In the genomic region with DNA sequence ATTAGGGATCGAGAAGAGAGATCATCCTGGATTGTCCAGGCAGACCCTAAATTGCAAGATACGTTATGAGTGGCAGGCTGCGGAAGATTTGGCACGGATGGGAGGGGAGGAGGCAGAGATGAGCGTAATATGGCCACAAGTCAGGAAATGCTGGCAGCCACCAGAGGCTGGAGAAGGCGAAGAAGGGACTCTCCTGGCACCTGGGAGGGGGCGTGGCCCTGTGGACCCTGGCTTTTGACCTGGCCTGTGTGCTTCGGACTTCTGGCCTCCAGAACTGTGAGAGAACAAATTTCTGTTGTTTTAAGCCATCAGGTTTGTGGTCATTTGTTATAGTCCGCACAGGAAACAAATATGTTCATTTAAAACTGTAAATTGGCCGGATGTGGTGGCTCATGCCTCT, we compare ENCODE assay signal across 19 cellular contexts.
"Had no signal": no experiment of that assay in that cellular context is flagged by ENCODE, and none has a peak within 500 bp of the region (broad histone marks: within the 10 kb centered on the region; RNA-seq: fewer than 3 reads in every experiment).

No MANE protein-coding gene starts in this region.

- H3K4me1 Mint-ChIP-seq: immature natural killer cell; stimulated activated naive B cell treated with anti-CD40 and anti-IgM and Interleukin-4, amounts not matched to agents 10 μg/mL and 1 μg/mL and 100 μg/mL, for 72 hours had no signal

- ATAC-seq: effector memory CD8-positive, alpha-beta T cell; foreskin keratinocyte; left cardiac atrium; left ventricle myocardium superior; naive thymus-derived CD4-positive, alpha-beta T cell; right cardiac atrium; stimulated activated naive B cell treated with anti-CD40 and anti-IgM and Interleukin-4, amounts not matched to agents 10 μg/mL and 1 μg/mL and 100 μg/mL, for 72 hours; stimulated activated naive CD8-positive, alpha-beta T cell treated with anti-CD3 and anti-CD28 coated beads, Interleukin-15, amount 100 ng/mL, for 72 hours had no signal

- H3K27ac Mint-ChIP-seq: dendritic cell treated with granulocyte-macrophage colony-stimulating factor and Interleukin-4, amounts not matched to agents 40 ng/mL and 50 ng/mL, for 4 days; effector memory CD8-positive, alpha-beta T cell; immature natural killer cell; stimulated activated naive B cell treated with anti-CD40 and anti-IgM and Interleukin-4, amounts not matched to agents 10 μg/mL and 1 μg/mL and 100 μg/mL, for 72 hours; stimulated activated naive CD8-positive, alpha-beta T cell treated with anti-CD3 and anti-CD28 coated beads, Interleukin-15, amount 100 ng/mL, for 72 hours had no signal

- DNase-seq: cerebellar nuclear complex; effector memory CD8-positive, alpha-beta T cell; foreskin keratinocyte; immature natural killer cell; kidney; left cardiac atrium; left ventricle myocardium superior; mesendoderm; naive thymus-derived CD4-positive, alpha-beta T cell; posterior cingulate gyrus; right cardiac atrium; spleen; stimulated activated CD4-positive, alpha-beta T cell treated with anti-CD3 and anti-CD28 coated beads, Interleukin-15, amount 100 ng/mL, for 24 hours; stimulated activated CD4-positive, alpha-beta T cell treated with anti-CD3 and anti-CD28 coated beads, Interleukin-1b, Interleukin-23, amount 100 ng/mL, for 48 hours; stimulated activated CD4-positive, alpha-beta T cell treated with anti-CD3 and anti-CD28 coated beads, Interleukin-4, amount 100 ng/mL, for 4 hours; stimulated activated naive B cell treated with anti-CD40 and anti-IgM and Interleukin-4, amounts not matched to agents 10 μg/mL and 1 μg/mL and 100 μg/mL, for 72 hours; stimulated activated naive CD8-positive, alpha-beta T cell treated with anti-CD3 and anti-CD28 coated beads, Interleukin-15, amount 100 ng/mL, for 72 hours; testis had no signal

- H3K9me3 Mint-ChIP-seq: dendritic cell treated with granulocyte-macrophage colony-stimulating factor and Interleukin-4, amounts not matched to agents 40 ng/mL and 50 ng/mL, for 4 days; effector memory CD8-positive, alpha-beta T cell; naive thymus-derived CD4-positive, alpha-beta T cell; stimulated activated naive B cell treated with anti-CD40 and anti-IgM and Interleukin-4, amounts not matched to agents 10 μg/mL and 1 μg/mL and 100 μg/mL, for 72 hours; stimulated activated naive CD8-positive, alpha-beta T cell treated with anti-CD3 and anti-CD28 coated beads, Interleukin-15, amount 100 ng/mL, for 72 hours had no signal

- H3K36me3 Mint-ChIP-seq: immature natural killer cell; naive thymus-derived CD4-positive, alpha-beta T cell; stimulated activated naive B cell treated with anti-CD40 and anti-IgM and Interleukin-4, amounts not matched to agents 10 μg/mL and 1 μg/mL and 100 μg/mL, for 72 hours had no signal

- H3K4me3 Mint-ChIP-seq: dendritic cell treated with granulocyte-macrophage colony-stimulating factor and Interleukin-4, amounts not matched to agents 40 ng/mL and 50 ng/mL, for 4 days; effector memory CD8-positive, alpha-beta T cell; immature natural killer cell; naive thymus-derived CD4-positive, alpha-beta T cell; stimulated activated naive B cell treated with anti-CD40 and anti-IgM and Interleukin-4, amounts not matched to agents 10 μg/mL and 1 μg/mL and 100 μg/mL, for 72 hours; stimulated activated naive CD8-positive, alpha-beta T cell treated with anti-CD3 and anti-CD28 coated beads, Interleukin-15, amount 100 ng/mL, for 72 hours had no signal
